Comparison of ENCODE assay signal across 1 cellular context in the genomic region with DNA sequence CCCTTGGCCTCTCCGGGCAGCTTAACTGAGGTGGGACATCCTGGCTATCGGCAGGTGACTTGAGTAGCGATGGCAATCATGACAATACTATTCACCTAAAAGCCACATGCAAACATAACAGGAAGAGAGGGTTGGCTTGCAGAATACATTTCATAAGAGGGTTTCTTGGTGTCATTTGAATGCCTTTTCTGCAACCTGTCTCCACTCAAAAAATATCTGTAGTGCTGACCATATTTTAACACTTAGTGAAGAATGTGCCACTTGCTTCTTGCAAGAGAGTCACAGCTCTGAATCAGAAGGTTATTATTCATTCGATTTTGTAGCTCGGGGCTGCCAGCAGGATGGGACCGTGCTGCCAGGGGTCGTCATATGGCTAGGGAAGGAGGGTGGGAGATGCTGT.
TF ChIP-seq lines count a peak whose summit lies in the region.

No MANE protein-coding gene starts in this region.

TF ChIP-seq in HepG2, 621 proteins besides CTCF, POLR2A, EP300 and RAD21 (continued from another document):
- TF ChIP-seq, protein P1, sequence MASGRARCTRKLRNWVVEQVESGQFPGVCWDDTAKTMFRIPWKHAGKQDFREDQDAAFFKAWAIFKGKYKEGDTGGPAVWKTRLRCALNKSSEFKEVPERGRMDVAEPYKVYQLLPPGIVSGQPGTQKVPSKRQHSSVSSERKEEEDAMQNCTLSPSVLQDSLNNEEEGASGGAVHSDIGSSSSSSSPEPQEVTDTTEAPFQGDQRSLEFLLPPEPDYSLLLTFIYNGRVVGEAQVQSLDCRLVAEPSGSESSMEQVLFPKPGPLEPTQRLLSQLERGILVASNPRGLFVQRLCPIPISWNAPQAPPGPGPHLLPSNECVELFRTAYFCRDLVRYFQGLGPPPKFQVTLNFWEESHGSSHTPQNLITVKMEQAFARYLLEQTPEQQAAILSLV (CRISPR knock-in tag; IDR thresholded peaks at IDR 0.05; ENCODE audit: borderline replicate concordance): no peak
- TF ChIP-seq ZNF10 (CRISPR knock-in tag; IDR thresholded peaks at IDR 0.05; ENCODE audit: borderline replicate concordance, low read depth) (no peak), ZFP62 (CRISPR knock-in tag; IDR thresholded peaks at IDR 0.05) (no peak), MLLT10 (CRISPR knock-in tag; IDR thresholded peaks at IDR 0.05) (no peak)
- TF ChIP-seq, protein P2, sequence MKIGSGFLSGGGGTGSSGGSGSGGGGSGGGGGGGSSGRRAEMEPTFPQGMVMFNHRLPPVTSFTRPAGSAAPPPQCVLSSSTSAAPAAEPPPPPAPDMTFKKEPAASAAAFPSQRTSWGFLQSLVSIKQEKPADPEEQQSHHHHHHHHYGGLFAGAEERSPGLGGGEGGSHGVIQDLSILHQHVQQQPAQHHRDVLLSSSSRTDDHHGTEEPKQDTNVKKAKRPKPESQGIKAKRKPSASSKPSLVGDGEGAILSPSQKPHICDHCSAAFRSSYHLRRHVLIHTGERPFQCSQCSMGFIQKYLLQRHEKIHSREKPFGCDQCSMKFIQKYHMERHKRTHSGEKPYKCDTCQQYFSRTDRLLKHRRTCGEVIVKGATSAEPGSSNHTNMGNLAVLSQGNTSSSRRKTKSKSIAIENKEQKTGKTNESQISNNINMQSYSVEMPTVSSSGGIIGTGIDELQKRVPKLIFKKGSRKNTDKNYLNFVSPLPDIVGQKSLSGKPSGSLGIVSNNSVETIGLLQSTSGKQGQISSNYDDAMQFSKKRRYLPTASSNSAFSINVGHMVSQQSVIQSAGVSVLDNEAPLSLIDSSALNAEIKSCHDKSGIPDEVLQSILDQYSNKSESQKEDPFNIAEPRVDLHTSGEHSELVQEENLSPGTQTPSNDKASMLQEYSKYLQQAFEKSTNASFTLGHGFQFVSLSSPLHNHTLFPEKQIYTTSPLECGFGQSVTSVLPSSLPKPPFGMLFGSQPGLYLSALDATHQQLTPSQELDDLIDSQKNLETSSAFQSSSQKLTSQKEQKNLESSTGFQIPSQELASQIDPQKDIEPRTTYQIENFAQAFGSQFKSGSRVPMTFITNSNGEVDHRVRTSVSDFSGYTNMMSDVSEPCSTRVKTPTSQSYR (CRISPR knock-in tag; IDR thresholded peaks at IDR 0.05; ENCODE audit: borderline replicate concordance): no peak
TF ChIP-seq in HepG2: peak in this region for 0.
